In the genomic region with DNA sequence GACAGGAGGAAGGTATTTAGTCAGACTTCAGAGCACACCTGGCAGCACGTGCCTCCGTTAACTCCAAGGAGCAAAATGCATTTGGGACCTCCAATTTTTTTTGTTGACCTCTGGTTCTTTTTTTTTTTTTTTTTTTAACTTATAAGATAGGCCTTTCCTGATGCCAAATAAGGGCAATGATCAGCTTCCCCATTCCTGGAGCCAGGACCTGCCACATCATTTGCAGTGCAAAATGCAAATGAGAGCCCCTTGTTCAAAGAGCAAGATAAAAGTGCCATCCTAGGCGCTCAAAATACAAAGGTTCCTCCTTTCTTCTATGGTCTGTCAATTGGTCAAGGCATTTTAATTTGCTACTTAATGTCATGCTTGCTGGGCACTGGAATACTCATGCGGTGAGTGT, we compare ENCODE assay signal across 18 cellular contexts.
"Had no signal": no experiment of that assay in that cellular context is flagged by ENCODE, and none has a peak within 500 bp of the region (broad histone marks: within the 10 kb centered on the region; RNA-seq: fewer than 3 reads in every experiment).

No MANE protein-coding gene starts in this region.

- DNase-seq: effector memory CD4-positive, alpha-beta T cell; immature natural killer cell; kidney; left cardiac atrium; left ventricle myocardium superior; natural killer cell; nucleus accumbens; ovary; right cardiac atrium; stimulated activated CD4-positive, alpha-beta T cell treated with anti-CD3 and anti-CD28 coated beads, Interleukin-2, amount 100 ng/mL, for 48 hours had no signal

- H2AFZ ChIP-seq: neural progenitor cell had no signal

- H3K9me3 Mint-ChIP-seq: central memory CD8-positive, alpha-beta T cell; immature natural killer cell; natural killer cell; neural progenitor cell; stimulated activated naive CD8-positive, alpha-beta T cell treated with anti-CD3 and anti-CD28 coated beads, Interleukin-15, Interleukin-2, amounts not matched to agents 100 ng/mL and 50 ng/mL, for 24 hours had no signal

- H3K4me1 ChIP-seq: neural progenitor cell had no signal

- H3K36me3 ChIP-seq: neural progenitor cell, ovary, tibial nerve had no signal

- H3K9me3 ChIP-seq: mucosa of descending colon, ovary, tibial nerve had no signal

- H3K27me3 ChIP-seq: neural progenitor cell, ovary, tibial nerve had no signal

- ATAC-seq: esophagus mucosa, left cardiac atrium, left ventricle myocardium superior, natural killer cell had no signal

- H3K27ac ChIP-seq: neural progenitor cell, ovary, tibial nerve had no signal

- H3K4me1 Mint-ChIP-seq: central memory CD8-positive, alpha-beta T cell; natural killer cell had no signal

- H3K4me3 ChIP-seq: mucosa of descending colon, neural progenitor cell, ovary, smooth muscle cell, tibial nerve had no signal

- H3K4me3 Mint-ChIP-seq: central memory CD8-positive, alpha-beta T cell; immature natural killer cell; natural killer cell; neural progenitor cell; stimulated activated naive CD8-positive, alpha-beta T cell treated with anti-CD3 and anti-CD28 coated beads, Interleukin-15, Interleukin-2, amounts not matched to agents 100 ng/mL and 50 ng/mL, for 24 hours had no signal

- H3K36me3 Mint-ChIP-seq: immature natural killer cell, natural killer cell, neural progenitor cell had no signal

- H3K9ac ChIP-seq: neural progenitor cell had no signal

- H3K4me2 ChIP-seq: neural progenitor cell, smooth muscle cell had no signal

- H3K27me3 Mint-ChIP-seq: progenitor cell of endocrine pancreas; stimulated activated naive CD8-positive, alpha-beta T cell treated with anti-CD3 and anti-CD28 coated beads, Interleukin-15, Interleukin-2, amounts not matched to agents 100 ng/mL and 50 ng/mL, for 24 hours had no signal

- H3K27ac Mint-ChIP-seq: immature natural killer cell; natural killer cell; neural progenitor cell; progenitor cell of endocrine pancreas; stimulated activated naive CD8-positive, alpha-beta T cell treated with anti-CD3 and anti-CD28 coated beads, Interleukin-15, Interleukin-2, amounts not matched to agents 100 ng/mL and 50 ng/mL, for 24 hours had no signal
